10 cellular contexts compared by ENCODE assay signal in the genomic region with DNA sequence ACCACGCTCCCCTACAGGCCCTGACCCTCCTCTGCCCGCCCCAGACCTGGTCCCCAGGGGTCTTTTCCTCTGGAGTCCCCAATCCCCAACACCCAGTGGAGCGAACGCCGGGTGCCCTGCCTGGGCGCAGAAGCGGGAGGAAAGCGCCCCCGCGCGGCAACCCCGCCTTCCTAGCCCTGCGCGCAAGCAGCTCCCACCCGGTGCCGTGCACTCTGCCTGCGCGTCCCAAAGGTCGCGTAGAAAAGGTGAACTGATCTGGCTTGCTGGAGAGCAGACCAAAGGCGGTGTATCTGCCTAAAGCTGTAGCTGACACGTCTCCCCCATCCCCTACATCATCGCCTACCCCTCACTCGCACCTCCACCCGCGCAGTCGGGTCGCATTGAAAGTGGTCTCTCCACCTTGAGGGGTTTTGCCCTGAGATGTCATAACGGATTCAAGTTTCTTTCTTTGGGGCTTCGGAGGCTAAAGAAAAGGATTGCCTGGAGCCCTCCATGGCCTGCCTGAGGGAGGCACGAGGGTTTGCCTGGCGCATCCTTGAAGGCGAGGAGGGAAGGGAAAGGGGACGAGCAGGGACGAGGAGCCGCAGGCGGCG. TPM values are rescaled to one million over a fixed set of nuclear protein-coding genes. Genes with fewer than 3 reads are reported as not detected.
DNase-seq lines count a peak whose midpoint lies in the region; ATAC-seq and TF ChIP-seq lines count a peak whose summit lies in the region.
"Had no signal": no experiment of that assay in that cellular context is flagged by ENCODE, and none has a peak within 500 bp of the region (broad histone marks: within the 10 kb centered on the region; RNA-seq: fewer than 3 reads in every experiment).

No MANE protein-coding gene starts in this region.

- peaks cover 45 to 55% (median 53%) of the 10 kb centered on the region in 3 donors for H3K4me1 ChIP-seq in skeletal muscle tissue (ENCODE audit: control insufficient read depth in 3 of 3, insufficient read depth in 3 of 3, low read length in 3 of 3)
- H3K4me1 ChIP-seq in thyroid gland: peaks cover 45 to 59% of the 10 kb centered on the region in 2 donors

- TF ChIP-seq CTCF in GM12865 (IDR thresholded peaks at IDR 0.05; ENCODE audit: insufficient read depth, low read depth, low read length, missing control alignments): peak; percentile 2
- TF ChIP-seq CTCF in activated CD8-positive, alpha-beta T cell treated with anti-CD3 and anti-CD28 coated beads for 36 hours (IDR thresholded peaks at IDR 0.05): no peak
- TF ChIP-seq CTCF in thyroid gland (IDR thresholded peaks at IDR 0.05): peak in 1 of 6 experiments; percentile 16

- intact Hi-C loops in activated CD8-positive, alpha-beta T cell treated with anti-CD3 and anti-CD28 coated beads for 36 hours (cut with micrococcal nuclease): no loop called here
- intact Hi-C loops in head of caudate nucleus (cut with DNase I) (no loop called here), thyroid gland (cut with DNase I) (no loop called here)

- peaks cover 62 to 84% (median 80%) of the 10 kb centered on the region in 3 donors for H3K27me3 ChIP-seq in skeletal muscle tissue (ENCODE audit: control insufficient read depth in 3 of 3, insufficient read depth in 3 of 3, low read length in 3 of 3)
- H3K27me3 ChIP-seq in thyroid gland: peaks cover 43% of the 10 kb centered on the region

- CTCF ChIA-PET in activated CD8-positive, alpha-beta T cell treated with anti-CD3 and anti-CD28 coated beads for 36 hours (lab: Charles Lee): interaction anchor here (0.7 to 3.1 kb wide), 14 partner anchors 9 to 461 kb away, joined by 3 to 20 read pairs (median 5); no protein-coding TSS in a partner anchor

- no peak overlapping the region for H3K27ac Mint-ChIP-seq in activated CD8-positive, alpha-beta T cell treated with anti-CD3 and anti-CD28 coated beads for 36 hours

- ATAC-seq in activated CD8-positive, alpha-beta T cell treated with anti-CD3 and anti-CD28 coated beads for 36 hours: peak; percentile 63
- ATAC-seq in GM21360 (IDR thresholded peaks at IDR 0.05; ENCODE audit: unreplicated experiment): no peak

- no peaks in the 10 kb centered on the region for H3K36me3 Mint-ChIP-seq in activated CD8-positive, alpha-beta T cell treated with anti-CD3 and anti-CD28 coated beads for 36 hours (ENCODE audit: low read depth)

- peaks cover 76% of the 10 kb centered on the region for H3K27me3 Mint-ChIP-seq in activated CD8-positive, alpha-beta T cell treated with anti-CD3 and anti-CD28 coated beads for 36 hours

- H3K4me1 Mint-ChIP-seq in activated CD8-positive, alpha-beta T cell treated with anti-CD3 and anti-CD28 coated beads for 36 hours (ENCODE audit: low read depth): peaks cover 37% of the 10 kb centered on the region

- no peaks in the 10 kb centered on the region for H3K9me3 ChIP-seq in skeletal muscle tissue (ENCODE audit: control insufficient read depth in 3 of 3, low read length in 3 of 3)
- H3K9me3 ChIP-seq in thyroid gland: no peaks in the 10 kb centered on the region

- TF ChIP-seq POLR2A in thyroid gland (IDR thresholded peaks at IDR 0.05): no peak

- H3K27ac ChIP-seq in skeletal muscle tissue (ENCODE audit: low read depth, low read length) (no peak overlapping the region), thyroid gland (no peak overlapping the region)

- H3K4me3 ChIP-seq in GM12865 (ENCODE audit: low read depth, low read length): no peak overlapping the region
- peak overlapping the region; percentile 30 to 70 (median 63) for H3K4me3 ChIP-seq in skeletal muscle tissue (ENCODE audit: low read length in 3 of 3)
- peak overlapping the region in 1 of 3 donors; percentile 6 for H3K4me3 ChIP-seq in thyroid gland (replicated peaks in 1 of 3)
- H3K4me3 ChIP-seq: lung had no signal

- POLR2A ChIA-PET in activated CD8-positive, alpha-beta T cell treated with anti-CD3 and anti-CD28 coated beads for 36 hours (lab: Charles Lee): no interaction called here

- H3K36me3 ChIP-seq in skeletal muscle tissue (ENCODE audit: control insufficient read depth in 3 of 3, insufficient read depth in 3 of 3, low read length in 3 of 3) (no peaks in the 10 kb centered on the region), thyroid gland (no peaks in the 10 kb centered on the region)

- no peaks in the 10 kb centered on the region for H3K9me3 Mint-ChIP-seq in activated CD8-positive, alpha-beta T cell treated with anti-CD3 and anti-CD28 coated beads for 36 hours

- H3K4me3 Mint-ChIP-seq in activated CD8-positive, alpha-beta T cell treated with anti-CD3 and anti-CD28 coated beads for 36 hours: peak overlapping the region; percentile 48

- WGBS in thyroid gland, 2 donors: 11 to 25% methylated on average over 18 to 37 of the region's 38 CpGs

- DNase-seq in GM12865 (ENCODE audit: low read depth) (no peak), head of caudate nucleus (peak in 27 of 42 donors; percentile 26 to 77 (median 56)), GM03348 (ENCODE audit: low spot score) (no peak), mucosa of gallbladder (ENCODE audit: low spot score) (no peak), thyroid gland (no peak)
- peak; percentile 65 for DNase-seq in activated CD8-positive, alpha-beta T cell treated with anti-CD3 and anti-CD28 coated beads for 36 hours
- DNase-seq: NCI-H146 had no signal

- peak overlapping the region in 2 of 3 donors; percentile 3 to 20 for H3K9ac ChIP-seq in skeletal muscle tissue (ENCODE audit: low read depth in 1 of 3, low read length in 3 of 3)

RNA-seq across cellular contexts. Expression of a gene that starts 5.7 kb away (rescaled TPM):
- total RNA-seq in activated CD8-positive, alpha-beta T cell treated with anti-CD3 and anti-CD28 coated beads for 36 hours: 1 to 10 TPM; 1.3 to 2.5 TPM
- total RNA-seq in skeletal muscle tissue: 0.52 TPM
- total RNA-seq in mucosa of gallbladder: not detected
- under 1 TPM; 0.11 to 0.94 (median 0.46) TPM for total RNA-seq in thyroid gland

RNA-seq across cellular contexts. Expression of a gene that starts 52.2 kb away (rescaled TPM):
- total RNA-seq in activated CD8-positive, alpha-beta T cell treated with anti-CD3 and anti-CD28 coated beads for 36 hours: not detected
- total RNA-seq in skeletal muscle tissue (0.52 TPM), mucosa of gallbladder (0.86 TPM), thyroid gland (not detected)

Comparison
In these comparisons a context has a peak if more than half of its experiments do, and no peak if none do; other contexts are left out.
1. DNase-seq: peak in activated CD8-positive, alpha-beta T cell treated with anti-CD3 and anti-CD28 coated beads for 36 hours (single experiment) and head of caudate nucleus (27 of 42); none in GM12865 (single experiment), GM03348 (single experiment), mucosa of gallbladder (single experiment) and thyroid gland (0 of 2).